1 cellular context compared by ENCODE assay signal in genomic region chr1:25905680-25906643, GRCh38.
TF ChIP-seq lines count a peak whose summit lies in the region.

TSS of gene STMN1 (minus strand) at chr1:25906419. CDS start at chr1:25904676, 1,743 bp downstream.

TF ChIP-seq in K562, 482 proteins besides CTCF, POLR2A, EP300 and RAD21 (continued from another document and continues in another):
- TF ChIP-seq, protein P1, sequence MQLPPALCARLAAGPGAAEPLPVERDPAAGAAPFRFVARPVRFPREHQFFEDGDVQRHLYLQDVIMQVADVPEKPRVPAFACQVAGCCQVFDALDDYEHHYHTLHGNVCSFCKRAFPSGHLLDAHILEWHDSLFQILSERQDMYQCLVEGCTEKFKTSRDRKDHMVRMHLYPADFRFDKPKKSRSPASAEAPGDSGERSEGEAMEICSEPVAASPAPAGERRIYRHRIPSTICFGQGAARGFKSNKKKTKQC (CRISPR knock-in tag; IDR thresholded peaks at IDR 0.05): no peak; the same call in none of the 2 replicates
- TF ChIP-seq HNRNPLL (IDR thresholded peaks at IDR 0.05; ENCODE audit: low read depth, low read length, poor library complexity, severe bottlenecking) (no peak), LCOR (CRISPR knock-in tag; IDR thresholded peaks at IDR 0.05) (peak; percentile 78; the same call in 1 of the 2 replicates), POLR2G (IDR thresholded peaks at IDR 0.05; ENCODE audit: low read depth, low read length) (peak; percentile 96), NFIX (CRISPR knock-in tag; IDR thresholded peaks at IDR 0.05; ENCODE audit: low read depth) (no peak), ZMIZ1 (IDR thresholded peaks at IDR 0.05; ENCODE audit: low read depth in 2 of 2, low read length in 2 of 2) (peak in 1 of 2 experiments; percentile 84; a peak in 2 of 4 replicates), ZNF507 (tag; conservative IDR thresholded peaks at IDR 0.05) (no peak), TEAD4 (IDR thresholded peaks at IDR 0.05; ENCODE audit: low read length) (no peak), TEAD4 (CRISPR knock-in tag; IDR thresholded peaks at IDR 0.05; ENCODE audit: borderline replicate concordance) (no peak), SMAD4 (CRISPR knock-in tag; conservative IDR thresholded peaks at IDR 0.05) (peak; percentile 53; the same call in 1 of the 2 replicates), SP1 (CRISPR knock-in tag; IDR thresholded peaks at IDR 0.05) (peak; percentile 92), GTF2A2 (tag; IDR thresholded peaks at IDR 0.05) (no peak), SNRNP70 (optimal IDR thresholded peaks at IDR 0.05; ENCODE audit: low read depth, low read length) (no peak), BDP1 (IDR thresholded peaks at IDR 0.05; ENCODE audit: insufficient read depth, insufficient read length) (no peak), ETS2 (tag; IDR thresholded peaks at IDR 0.05; ENCODE audit: borderline replicate concordance, poor library complexity, severe bottlenecking) (no peak), SNAPC5 (CRISPR knock-in tag; IDR thresholded peaks at IDR 0.05) (no peak), NCOA2 (IDR thresholded peaks at IDR 0.05; ENCODE audit: partially characterized antibody in 2 of 2) (no peak), CCNT2 (IDR thresholded peaks at IDR 0.05; ENCODE audit: borderline replicate concordance, extremely low read depth, insufficient read length, low read depth, low read length) (peak; percentile 96), RFX5 (IDR thresholded peaks at IDR 0.05; ENCODE audit: low read depth, low read length) (no peak), XRCC4 (IDR thresholded peaks at IDR 0.05; ENCODE audit: extremely low read depth, insufficient read depth, insufficient read length) (no peak), HNRNPL (IDR thresholded peaks at IDR 0.05; ENCODE audit: low read depth, low read length) (peak; percentile 83), ZBTB1 (CRISPR knock-in tag; IDR thresholded peaks at IDR 0.05; ENCODE audit: borderline replicate concordance, low read depth) (peak; percentile 78; the same call in 1 of the 2 replicates), ARID1B (IDR thresholded peaks at IDR 0.05) (peak; percentile 26; the same call in 1 of the 2 replicates), CBX1 (IDR thresholded peaks at IDR 0.05; ENCODE audit: low read depth) (peak; percentile 95), MAFF (IDR thresholded peaks at IDR 0.05; ENCODE audit: low read length) (no peak), TOE1 (IDR thresholded peaks at IDR 0.05; ENCODE audit: borderline replicate concordance) (peak; percentile 98), TOE1 (CRISPR knock-in tag; IDR thresholded peaks at IDR 0.05; ENCODE audit: borderline replicate concordance, low read depth) (no peak), ZNF175 (CRISPR knock-in tag; IDR thresholded peaks at IDR 0.05; ENCODE audit: low read depth) (no peak), MTA3 (IDR thresholded peaks at IDR 0.05; ENCODE audit: borderline replicate concordance) (peak; percentile 40; the same call in 1 of the 2 replicates), THRAP3 (IDR thresholded peaks at IDR 0.05; ENCODE audit: borderline replicate concordance) (no peak), CUX1 (CRISPR knock-in tag; IDR thresholded peaks at IDR 0.05) (no peak)
- TF ChIP-seq, protein P2, sequence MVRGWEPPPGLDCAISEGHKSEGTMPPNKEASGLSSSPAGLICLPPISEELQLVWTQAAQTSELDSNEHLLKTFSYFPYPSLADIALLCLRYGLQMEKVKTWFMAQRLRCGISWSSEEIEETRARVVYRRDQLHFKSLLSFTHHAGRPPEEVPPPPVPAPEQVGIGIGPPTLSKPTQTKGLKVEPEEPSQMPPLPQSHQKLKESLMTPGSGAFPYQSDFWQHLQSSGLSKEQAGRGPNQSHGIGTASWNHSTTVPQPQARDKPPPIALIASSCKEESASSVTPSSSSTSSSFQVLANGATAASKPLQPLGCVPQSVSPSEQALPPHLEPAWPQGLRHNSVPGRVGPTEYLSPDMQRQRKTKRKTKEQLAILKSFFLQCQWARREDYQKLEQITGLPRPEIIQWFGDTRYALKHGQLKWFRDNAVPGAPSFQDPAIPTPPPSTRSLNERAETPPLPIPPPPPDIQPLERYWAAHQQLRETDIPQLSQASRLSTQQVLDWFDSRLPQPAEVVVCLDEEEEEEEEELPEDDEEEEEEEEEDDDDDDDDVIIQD (CRISPR knock-in tag; IDR thresholded peaks at IDR 0.05): no peak
- TF ChIP-seq, protein P3, sequence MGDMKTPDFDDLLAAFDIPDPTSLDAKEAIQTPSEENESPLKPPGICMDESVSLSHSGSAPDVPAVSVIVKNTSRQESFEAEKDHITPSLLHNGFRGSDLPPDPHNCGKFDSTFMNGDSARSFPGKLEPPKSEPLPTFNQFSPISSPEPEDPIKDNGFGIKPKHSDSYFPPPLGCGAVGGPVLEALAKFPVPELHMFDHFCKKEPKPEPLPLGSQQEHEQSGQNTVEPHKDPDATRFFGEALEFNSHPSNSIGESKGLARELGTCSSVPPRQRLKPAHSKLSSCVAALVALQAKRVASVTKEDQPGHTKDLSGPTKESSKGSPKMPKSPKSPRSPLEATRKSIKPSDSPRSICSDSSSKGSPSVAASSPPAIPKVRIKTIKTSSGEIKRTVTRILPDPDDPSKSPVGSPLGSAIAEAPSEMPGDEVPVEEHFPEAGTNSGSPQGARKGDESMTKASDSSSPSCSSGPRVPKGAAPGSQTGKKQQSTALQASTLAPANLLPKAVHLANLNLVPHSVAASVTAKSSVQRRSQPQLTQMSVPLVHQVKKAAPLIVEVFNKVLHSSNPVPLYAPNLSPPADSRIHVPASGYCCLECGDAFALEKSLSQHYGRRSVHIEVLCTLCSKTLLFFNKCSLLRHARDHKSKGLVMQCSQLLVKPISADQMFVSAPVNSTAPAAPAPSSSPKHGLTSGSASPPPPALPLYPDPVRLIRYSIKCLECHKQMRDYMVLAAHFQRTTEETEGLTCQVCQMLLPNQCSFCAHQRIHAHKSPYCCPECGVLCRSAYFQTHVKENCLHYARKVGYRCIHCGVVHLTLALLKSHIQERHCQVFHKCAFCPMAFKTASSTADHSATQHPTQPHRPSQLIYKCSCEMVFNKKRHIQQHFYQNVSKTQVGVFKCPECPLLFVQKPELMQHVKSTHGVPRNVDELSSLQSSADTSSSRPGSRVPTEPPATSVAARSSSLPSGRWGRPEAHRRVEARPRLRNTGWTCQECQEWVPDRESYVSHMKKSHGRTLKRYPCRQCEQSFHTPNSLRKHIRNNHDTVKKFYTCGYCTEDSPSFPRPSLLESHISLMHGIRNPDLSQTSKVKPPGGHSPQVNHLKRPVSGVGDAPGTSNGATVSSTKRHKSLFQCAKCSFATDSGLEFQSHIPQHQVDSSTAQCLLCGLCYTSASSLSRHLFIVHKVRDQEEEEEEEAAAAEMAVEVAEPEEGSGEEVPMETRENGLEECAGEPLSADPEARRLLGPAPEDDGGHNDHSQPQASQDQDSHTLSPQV (IDR thresholded peaks at IDR 0.05): no peak
- TF ChIP-seq, protein P4, sequence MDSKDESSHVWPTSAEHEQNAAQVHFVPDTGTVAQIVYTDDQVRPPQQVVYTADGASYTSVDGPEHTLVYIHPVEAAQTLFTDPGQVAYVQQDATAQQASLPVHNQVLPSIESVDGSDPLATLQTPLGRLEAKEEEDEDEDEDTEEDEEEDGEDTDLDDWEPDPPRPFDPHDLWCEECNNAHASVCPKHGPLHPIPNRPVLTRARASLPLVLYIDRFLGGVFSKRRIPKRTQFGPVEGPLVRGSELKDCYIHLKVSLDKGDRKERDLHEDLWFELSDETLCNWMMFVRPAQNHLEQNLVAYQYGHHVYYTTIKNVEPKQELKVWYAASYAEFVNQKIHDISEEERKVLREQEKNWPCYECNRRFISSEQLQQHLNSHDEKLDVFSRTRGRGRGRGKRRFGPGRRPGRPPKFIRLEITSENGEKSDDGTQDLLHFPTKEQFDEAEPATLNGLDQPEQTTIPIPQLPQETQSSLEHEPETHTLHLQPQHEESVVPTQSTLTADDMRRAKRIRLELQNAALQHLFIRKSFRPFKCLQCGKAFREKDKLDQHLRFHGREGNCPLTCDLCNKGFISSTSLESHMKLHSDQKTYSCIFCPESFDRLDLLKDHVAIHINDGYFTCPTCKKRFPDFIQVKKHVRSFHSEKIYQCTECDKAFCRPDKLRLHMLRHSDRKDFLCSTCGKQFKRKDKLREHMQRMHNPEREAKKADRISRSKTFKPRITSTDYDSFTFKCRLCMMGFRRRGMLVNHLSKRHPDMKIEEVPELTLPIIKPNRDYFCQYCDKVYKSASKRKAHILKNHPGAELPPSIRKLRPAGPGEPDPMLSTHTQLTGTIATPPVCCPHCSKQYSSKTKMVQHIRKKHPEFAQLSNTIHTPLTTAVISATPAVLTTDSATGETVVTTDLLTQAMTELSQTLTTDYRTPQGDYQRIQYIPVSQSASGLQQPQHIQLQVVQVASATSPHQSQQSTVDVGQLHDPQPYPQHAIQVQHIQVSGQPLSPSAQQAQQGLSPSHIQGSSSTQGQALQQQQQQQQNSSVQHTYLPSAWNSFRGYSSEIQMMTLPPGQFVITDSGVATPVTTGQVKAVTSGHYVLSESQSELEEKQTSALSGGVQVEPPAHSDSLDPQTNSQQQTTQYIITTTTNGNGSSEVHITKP (IDR thresholded peaks at IDR 0.05; ENCODE audit: partially characterized antibody): peak; percentile 23
- TF ChIP-seq, protein P5, sequence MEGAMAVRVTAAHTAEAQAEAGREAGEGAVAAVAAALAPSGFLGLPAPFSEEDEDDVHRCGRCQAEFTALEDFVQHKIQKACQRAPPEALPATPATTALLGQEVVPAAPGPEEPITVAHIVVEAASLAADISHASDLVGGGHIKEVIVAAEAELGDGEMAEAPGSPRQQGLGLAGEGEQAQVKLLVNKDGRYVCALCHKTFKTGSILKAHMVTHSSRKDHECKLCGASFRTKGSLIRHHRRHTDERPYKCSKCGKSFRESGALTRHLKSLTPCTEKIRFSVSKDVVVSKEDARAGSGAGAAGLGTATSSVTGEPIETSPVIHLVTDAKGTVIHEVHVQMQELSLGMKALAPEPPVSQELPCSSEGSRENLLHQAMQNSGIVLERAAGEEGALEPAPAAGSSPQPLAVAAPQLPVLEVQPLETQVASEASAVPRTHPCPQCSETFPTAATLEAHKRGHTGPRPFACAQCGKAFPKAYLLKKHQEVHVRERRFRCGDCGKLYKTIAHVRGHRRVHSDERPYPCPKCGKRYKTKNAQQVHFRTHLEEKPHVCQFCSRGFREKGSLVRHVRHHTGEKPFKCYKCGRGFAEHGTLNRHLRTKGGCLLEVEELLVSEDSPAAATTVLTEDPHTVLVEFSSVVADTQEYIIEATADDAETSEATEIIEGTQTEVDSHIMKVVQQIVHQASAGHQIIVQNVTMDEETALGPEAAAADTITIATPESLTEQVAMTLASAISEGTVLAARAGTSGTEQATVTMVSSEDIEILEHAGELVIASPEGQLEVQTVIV (CRISPR knock-in tag; IDR thresholded peaks at IDR 0.05; ENCODE audit: borderline replicate concordance): no peak
- TF ChIP-seq, protein P6, sequence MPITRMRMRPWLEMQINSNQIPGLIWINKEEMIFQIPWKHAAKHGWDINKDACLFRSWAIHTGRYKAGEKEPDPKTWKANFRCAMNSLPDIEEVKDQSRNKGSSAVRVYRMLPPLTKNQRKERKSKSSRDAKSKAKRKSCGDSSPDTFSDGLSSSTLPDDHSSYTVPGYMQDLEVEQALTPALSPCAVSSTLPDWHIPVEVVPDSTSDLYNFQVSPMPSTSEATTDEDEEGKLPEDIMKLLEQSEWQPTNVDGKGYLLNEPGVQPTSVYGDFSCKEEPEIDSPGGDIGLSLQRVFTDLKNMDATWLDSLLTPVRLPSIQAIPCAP (CRISPR knock-in tag; IDR thresholded peaks at IDR 0.05; ENCODE audit: borderline replicate concordance): no peak
